In the genomic region with DNA sequence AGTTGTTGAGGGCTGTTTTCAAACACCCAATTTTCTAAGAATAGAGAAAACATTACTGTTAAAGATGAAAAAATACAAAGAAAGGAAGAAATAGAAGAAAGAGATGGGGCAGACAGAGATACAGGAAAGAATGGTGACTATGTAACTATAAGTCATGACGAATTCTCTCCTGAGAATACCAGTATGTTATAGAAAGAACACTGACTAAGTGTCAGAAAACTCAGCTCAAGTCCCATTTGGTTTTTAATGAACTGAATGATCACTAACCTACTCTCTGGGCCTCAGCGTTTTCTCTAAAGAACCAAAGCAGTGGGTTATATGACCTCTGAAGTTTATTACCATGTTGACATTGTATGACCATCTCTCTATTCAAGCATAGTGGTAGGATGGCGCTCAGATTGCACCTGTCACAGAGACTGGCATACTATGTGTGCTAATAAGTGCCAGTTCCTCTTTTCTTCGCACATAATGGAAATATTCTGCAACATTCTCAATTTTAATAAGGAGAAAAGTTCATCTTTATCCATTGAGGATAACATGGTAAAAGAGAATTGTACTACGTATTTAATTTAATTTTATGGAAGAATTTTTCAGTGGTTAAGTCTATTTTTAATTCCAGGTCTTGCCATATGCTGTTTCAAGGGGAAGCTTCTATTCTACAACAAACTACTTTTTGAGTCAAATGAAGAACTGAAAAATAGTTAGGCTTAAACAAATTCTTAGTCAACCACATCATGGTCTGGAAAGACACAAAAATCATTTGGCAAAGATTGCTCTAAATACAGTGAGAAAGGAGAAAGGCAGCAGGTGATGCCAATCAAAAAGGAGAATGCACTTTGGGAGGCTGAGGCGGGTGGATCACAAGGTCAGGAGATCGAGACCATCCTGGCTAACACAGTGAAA, we compare ENCODE assay signal across 10 cellular contexts. TPM values are rescaled to one million over a fixed set of nuclear protein-coding genes. Genes with fewer than 3 reads are reported as not detected.
A peak's percentile ranks its signal among the peaks of the same experiment; 100 is the strongest.
DNase-seq lines count a peak whose midpoint lies in the region; ATAC-seq, FAIRE-seq and TF ChIP-seq lines count a peak whose summit lies in the region.
"Had no signal": no experiment of that assay in that cellular context is flagged by ENCODE, and none has a peak within 500 bp of the region (broad histone marks: within the 10 kb centered on the region; RNA-seq: fewer than 3 reads in every experiment).

No MANE protein-coding gene starts in this region.

- in situ Hi-C loops in HepG2 (cut with HindIII; ENCODE audit: extremely low pct_ligation_motif_present, low pct_unique_long_range_greater_than_20kb) = loop anchor here (25.0 kb wide), 2 partner anchors 182 to 282 kb away; no protein-coding TSS in a partner anchor

- no TSS peak for BruUV-seq in HepG2 (replicated peaks; lab: Mats Ljungman, UMichigan)

- TF ChIP-seq POLR2A in body of pancreas (IDR thresholded peaks at IDR 0.05) = no peak
- TF ChIP-seq POLR2A in HepG2 (IDR thresholded peaks at IDR 0.05; ENCODE audit: insufficient read depth in 1 of 2, low read depth in 2 of 2, low read length in 2 of 2) = no peak

- no peaks in the 10 kb centered on the region for H3K79me2 ChIP-seq in HepG2 (ENCODE audit: insufficient read depth, low read length)

- H3K36me3 ChIP-seq in neutrophil (no peaks in the 10 kb centered on the region), body of pancreas (replicated peaks in 1 of 2; ENCODE audit: insufficient read depth in 1 of 2, low read depth in 2 of 2) (no peaks in the 10 kb centered on the region), HepG2 (replicated peaks in 1 of 2; ENCODE audit: control insufficient read depth in 1 of 2, insufficient read depth in 2 of 2, low read length in 2 of 2) (no peaks in the 10 kb centered on the region)

- no peak overlapping the region for H2AFZ ChIP-seq in HepG2 (ENCODE audit: low read length)

- no peak for FAIRE-seq in HepG2 (lab: Jason Lieb, UNC)

- CTCF ChIA-PET in HepG2 (lab: Yijun Ruan, JAX; ENCODE audit: low intra/inter-chr PET ratio, low total read pairs) = interaction anchor here (1.5 to 2.1 kb wide), 2 partner anchors 26 to 178 kb away, joined by 14 to 15 read pairs; no protein-coding TSS in a partner anchor

- ATAC-seq in activated CD4-positive, CD25-positive, alpha-beta regulatory T cell treated with anti-CD3 and anti-CD28 coated beads, Interleukin-2, amount 50 U/mL, for 24 hours = peak; percentile 57 to 68
- ATAC-seq in GM21723 (IDR thresholded peaks at IDR 0.05; ENCODE audit: unreplicated experiment) (peak; percentile 70), HG03439 (IDR thresholded peaks at IDR 0.05; ENCODE audit: unreplicated experiment) (peak; percentile 67), body of pancreas (no peak), HepG2 (no peak)

- POLR2A ChIA-PET in HepG2 (lab: Yijun Ruan, JAX) = interaction anchor here (1.3 kb wide), 1 partner anchor 365 kb away, joined by 3 read pairs; the partner anchor contains the start of gene CCDC83

- H3K27me3 ChIP-seq in neutrophil (no peaks in the 10 kb centered on the region), body of pancreas (no peaks in the 10 kb centered on the region), HepG2 (ENCODE audit: control insufficient read depth in 1 of 2, insufficient read depth in 2 of 2, low read length in 2 of 2) (no peaks in the 10 kb centered on the region; a peak in 2 of 5 replicates)

- WGBS in body of pancreas, 2 donors = 83 to 88% methylated on average over 7 of the region's 7 CpGs
- 71% methylated on average over 7 of the region's 7 CpGs for WGBS in HepG2 (ENCODE audit: low lambda C conversion rate)

- H3K9ac ChIP-seq in HepG2 (ENCODE audit: insufficient read depth, low read depth, low read length) = no peak overlapping the region

- H3K9me3 ChIP-seq in neutrophil (no peaks in the 10 kb centered on the region), body of pancreas (no peaks in the 10 kb centered on the region), HepG2 (ENCODE audit: low read length) (no peaks in the 10 kb centered on the region)

- H3K4me1 ChIP-seq in neutrophil (ENCODE audit: control insufficient read depth in 1 of 2, insufficient read depth in 1 of 2, low read depth in 1 of 2, low read length in 1 of 2) (peaks cover 22 to 24% of the 10 kb centered on the region in 2 experiments), body of pancreas (peaks cover 10% of the 10 kb centered on the region), HepG2 (ENCODE audit: insufficient read depth, low read length) (peaks cover 13% of the 10 kb centered on the region)

- TF ChIP-seq RAD21 in HepG2 (CRISPR knock-in tag; IDR thresholded peaks at IDR 0.05) = no peak

- H3K4me3 ChIP-seq in neutrophil (ENCODE audit: low read depth in 1 of 2, low read length in 1 of 2) = no peak overlapping the region
- no peak overlapping the region for H3K4me3 ChIP-seq in body of pancreas
- H3K4me3 ChIP-seq in HepG2 (replicated peaks in 1 of 3; ENCODE audit: insufficient read depth in 1 of 3, low read depth in 2 of 3, low read length in 3 of 3) = no peak overlapping the region

- peak overlapping the region; percentile 24 for H3K27ac ChIP-seq in neutrophil
- H3K27ac ChIP-seq in body of pancreas = no peak overlapping the region
- H3K27ac ChIP-seq in HepG2 (ENCODE audit: extremely low read length, insufficient read depth, low read length) = no peak overlapping the region

- H4K20me1 ChIP-seq in HepG2 (ENCODE audit: insufficient read depth, low read length) = no peaks in the 10 kb centered on the region

- H3K4me2 ChIP-seq in HepG2 (ENCODE audit: low read depth, low read length) = no peak overlapping the region

- intact Hi-C loops in body of pancreas (cut with DNase I) = no loop called here
- intact Hi-C loops in HepG2 (cut with micrococcal nuclease; ENCODE audit: unreplicated experiment) = loop anchor here (2.0 to 10.0 kb wide), 2 partner anchors 365 to 625 kb away; partner anchors contain the start of gene CCDC83

- no peak for TF ChIP-seq CTCF in neutrophil (IDR thresholded peaks at IDR 0.05)
- TF ChIP-seq CTCF in body of pancreas (IDR thresholded peaks at IDR 0.05) = no peak
- no peak for TF ChIP-seq CTCF in HepG2 (CRISPR knock-in tag; IDR thresholded peaks at IDR 0.05)

- no peak for DNase-seq in activated CD4-positive, CD25-positive, alpha-beta regulatory T cell treated with anti-CD3 and anti-CD28 coated beads, Interleukin-2, amount 50 U/mL, for 72 hours
- DNase-seq in body of pancreas (no peak), DMS53 treated with DMSO at 0.1 percent for 48 hours (lab: John Stamatoyannopoulos, UW; ENCODE audit: unreplicated experiment) (no peak), HepG2 (ENCODE audit: low spot score) (no peak)
- DNase-seq: ACHN, NCI-H1048 had no signal

- no peak for TF ChIP-seq EP300 in HepG2 (IDR thresholded peaks at IDR 0.05; ENCODE audit: low read depth in 2 of 2, low read length in 2 of 2)
- TF ChIP-seq EP300 in HepG2 (CRISPR knock-in tag; IDR thresholded peaks at IDR 0.05; ENCODE audit: borderline replicate concordance) = no peak

TF ChIP-seq in HepG2, 621 proteins besides CTCF, POLR2A, EP300 and RAD21:
- TF ChIP-seq, protein P1, sequence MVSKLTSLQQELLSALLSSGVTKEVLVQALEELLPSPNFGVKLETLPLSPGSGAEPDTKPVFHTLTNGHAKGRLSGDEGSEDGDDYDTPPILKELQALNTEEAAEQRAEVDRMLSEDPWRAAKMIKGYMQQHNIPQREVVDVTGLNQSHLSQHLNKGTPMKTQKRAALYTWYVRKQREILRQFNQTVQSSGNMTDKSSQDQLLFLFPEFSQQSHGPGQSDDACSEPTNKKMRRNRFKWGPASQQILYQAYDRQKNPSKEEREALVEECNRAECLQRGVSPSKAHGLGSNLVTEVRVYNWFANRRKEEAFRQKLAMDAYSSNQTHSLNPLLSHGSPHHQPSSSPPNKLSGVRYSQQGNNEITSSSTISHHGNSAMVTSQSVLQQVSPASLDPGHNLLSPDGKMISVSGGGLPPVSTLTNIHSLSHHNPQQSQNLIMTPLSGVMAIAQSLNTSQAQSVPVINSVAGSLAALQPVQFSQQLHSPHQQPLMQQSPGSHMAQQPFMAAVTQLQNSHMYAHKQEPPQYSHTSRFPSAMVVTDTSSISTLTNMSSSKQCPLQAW (CRISPR knock-in tag; IDR thresholded peaks at IDR 0.05) = no peak
- TF ChIP-seq TARDBP (CRISPR knock-in tag; IDR thresholded peaks at IDR 0.05) = no peak
- TF ChIP-seq, protein P2, sequence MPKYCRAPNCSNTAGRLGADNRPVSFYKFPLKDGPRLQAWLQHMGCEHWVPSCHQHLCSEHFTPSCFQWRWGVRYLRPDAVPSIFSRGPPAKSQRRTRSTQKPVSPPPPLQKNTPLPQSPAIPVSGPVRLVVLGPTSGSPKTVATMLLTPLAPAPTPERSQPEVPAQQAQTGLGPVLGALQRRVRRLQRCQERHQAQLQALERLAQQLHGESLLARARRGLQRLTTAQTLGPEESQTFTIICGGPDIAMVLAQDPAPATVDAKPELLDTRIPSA (CRISPR knock-in tag; IDR thresholded peaks at IDR 0.05; ENCODE audit: borderline replicate concordance) = no peak
- no peak for TF ChIP-seq ZNF335 (CRISPR knock-in tag; IDR thresholded peaks at IDR 0.05)
- TF ChIP-seq ERF (CRISPR knock-in tag; IDR thresholded peaks at IDR 0.05) = no peak
- TF ChIP-seq PHF5A (CRISPR knock-in tag; IDR thresholded peaks at IDR 0.05; ENCODE audit: low read depth, unreplicated experiment) = no peak

RNA-seq across cellular contexts. Expression of gene EED, which starts 25.0 kb away (rescaled TPM):
- 10 to 100 TPM; 14.5 to 20.1 TPM for total RNA-seq in body of pancreas
- 28.4 and 39.7 TPM in 2 replicates for total RNA-seq in HepG2 (2016; rRNA removed; fragmentation: Illumina TruSeq; extraction: Trizol)
- total RNA-seq in HepG2 (2016; cell fraction: cytosol; rRNA removed; fragmentation: Illumina TruSeq; extraction: Trizol; ENCODE audit: low read depth) = 9.2 and 9.8 TPM in 2 replicates
- 30.2 and 38.4 TPM in 2 replicates for total RNA-seq in HepG2 (2016; cell fraction: insoluble cytoplasmic fraction; rRNA removed; fragmentation: Illumina TruSeq; extraction: Trizol)
- 9.8 and 12.4 TPM in 2 replicates for total RNA-seq in HepG2 (2016; cell fraction: membrane; rRNA removed; fragmentation: Illumina TruSeq; extraction: Trizol)
- 43.4 and 44.1 TPM in 2 replicates for total RNA-seq in HepG2 (2016; cell fraction: nucleus; rRNA removed; fragmentation: Illumina TruSeq; extraction: Trizol)
- polyA plus RNA-seq in HepG2 (2011; rRNA removed) = 8.9 and 11.0 TPM in 2 replicates
- polyA plus RNA-seq in HepG2 (2011; cell fraction: cytosol; rRNA removed) = 3.7 and 4.4 TPM in 2 replicates
- polyA plus RNA-seq in HepG2 (2011; cell fraction: nucleus; rRNA removed) = 10.7 and 10.8 TPM in 2 replicates
- polyA plus RNA-seq in HepG2 (2012) = 11.9 and 16.4 TPM in 2 replicates
- polyA plus RNA-seq in HepG2 (2016; cell fraction: cytosol; fragmentation: Illumina TruSeq; extraction: Trizol; ENCODE audit: low read depth) = 2.1 and 2.5 TPM in 2 replicates
- polyA plus RNA-seq in HepG2 (2016; cell fraction: insoluble cytoplasmic fraction; fragmentation: Illumina TruSeq; extraction: Trizol; ENCODE audit: low read depth) = 28.4 and 29.1 TPM in 2 replicates
- polyA plus RNA-seq in HepG2 (2016; cell fraction: membrane; fragmentation: Illumina TruSeq; extraction: Trizol; ENCODE audit: low read depth) = 3.5 and 4.2 TPM in 2 replicates
- polyA plus RNA-seq in HepG2 (2016; cell fraction: nucleus; fragmentation: Illumina TruSeq; extraction: Trizol; ENCODE audit: insufficient read depth, low read depth) = 38.4 and 40.2 TPM in 2 replicates
- polyA minus RNA-seq in HepG2 (2011; rRNA and poly(A)+ RNA removed; ENCODE audit: low replicate concordance) = 4.5 and 20.2 TPM in 2 replicates
- polyA minus RNA-seq in HepG2 (2011; cell fraction: cytosol; rRNA and poly(A)+ RNA removed) = 4.9 and 5.7 TPM in 2 replicates
- polyA minus RNA-seq in HepG2 (2011; cell fraction: nucleus; rRNA and poly(A)+ RNA removed) = 48.0 and 61.4 TPM in 2 replicates

Comparison
In these comparisons a context has a peak if more than half of its experiments do, and no peak if none do; other contexts are left out.
1. ATAC-seq: peak in activated CD4-positive, CD25-positive, alpha-beta regulatory T cell treated with anti-CD3 and anti-CD28 coated beads, Interleukin-2, amount 50 U/mL, for 24 hours (2 of 2), GM21723 (single experiment) and HG03439 (single experiment); none in body of pancreas (single experiment) and HepG2 (single experiment).